ENCODE assay signal across 35 cellular contexts in genomic region chr12:116075251-116075650, GRCh38.
DNase-seq lines count a peak whose midpoint lies in the region; ATAC-seq, FAIRE-seq and TF ChIP-seq lines count a peak whose summit lies in the region.
"Had no signal": no experiment of that assay in that cellular context is flagged by ENCODE, and none has a peak within 500 bp of the region (broad histone marks: within the 10 kb centered on the region; RNA-seq: fewer than 3 reads in every experiment).

No MANE protein-coding gene starts in this region.

- no peaks in the 10 kb centered on the region for H3K36me3 ChIP-seq in A673 (ENCODE audit: insufficient read depth, low read length, poor library complexity, severe bottlenecking)
- H3K36me3 ChIP-seq in KMS-11 (ENCODE audit: insufficient read depth): no peaks in the 10 kb centered on the region
- H3K36me3 ChIP-seq in K562 (ENCODE audit: control insufficient read depth, insufficient read depth, low read length): no peaks in the 10 kb centered on the region; the same call in 1 of the 3 replicates
- H3K36me3 ChIP-seq in ovary: no peaks in the 10 kb centered on the region
- H3K36me3 ChIP-seq: left lung, WERI-Rb-1 had no signal

- POLR2A ChIA-PET in A673 (lab: Charles Lee; ENCODE audit: low non-redundant PET) (no interaction called here), K562 (lab: Yijun Ruan, JAX) (interaction anchor here (0.5 to 0.6 kb wide), 2 partner anchors 11 to 93 kb away, joined by 3 read pairs; no protein-coding TSS in a partner anchor)

- H3K9me1 ChIP-seq in K562 (ENCODE audit: control insufficient read depth, insufficient read depth, low read length): no peaks in the 10 kb centered on the region

- intact Hi-C loops in A673 (cut with micrococcal nuclease; ENCODE audit: unreplicated experiment): no loop called here
- intact Hi-C loops in K562 (cut with micrococcal nuclease): no loop called here
- intact Hi-C loops in ovary (cut with DNase I): no loop called here

- H3K4me2 ChIP-seq in KMS-11 (peak overlapping the region; percentile 47), K562 (ENCODE audit: insufficient read depth, low read length) (no peak overlapping the region)

- H3K4me3 ChIP-seq in A673 (ENCODE audit: low read depth, low read length, poor library complexity, severe bottlenecking) (no peak overlapping the region), KMS-11 (IDR thresholded peaks at IDR 0.05; ENCODE audit: insufficient read depth, low read depth, low read length) (no peak overlapping the region), K562 (no peak overlapping the region), ovary (no peak overlapping the region)
- H3K4me3 ChIP-seq: coronary artery, left lung had no signal

- H3K27me3 ChIP-seq in A673 (replicated peaks; ENCODE audit: insufficient read depth, low read depth, low read length, poor library complexity) (no peaks in the 10 kb centered on the region), KMS-11 (ENCODE audit: insufficient read depth, low read depth) (no peaks in the 10 kb centered on the region), K562 (ENCODE audit: control insufficient read depth in 2 of 2, insufficient read depth in 2 of 2, low read length in 2 of 2) (no peaks in the 10 kb centered on the region), ovary (no peaks in the 10 kb centered on the region)
- H3K27me3 ChIP-seq: left lung had no signal

- TF ChIP-seq CTCF in A673 (conservative IDR thresholded peaks at IDR 0.05; ENCODE audit: low read depth, low read length): no peak
- no peak for TF ChIP-seq CTCF in KMS-11 (conservative IDR thresholded peaks at IDR 0.05; ENCODE audit: low read depth, low read length)
- no peak for TF ChIP-seq CTCF in K562 (IDR thresholded peaks at IDR 0.05 in 2 of 3, conservative IDR thresholded peaks at IDR 0.05 in 1 of 3; ENCODE audit: insufficient read depth in 2 of 3, low read depth in 1 of 3, low read length in 3 of 3)
- no peak for TF ChIP-seq CTCF in mesothelial cell of epicardium (IDR thresholded peaks at IDR 0.05; ENCODE audit: unreplicated experiment)
- TF ChIP-seq CTCF in ovary (IDR thresholded peaks at IDR 0.05): no peak

- H4K20me1 ChIP-seq in KMS-11 (ENCODE audit: insufficient read depth): no peaks in the 10 kb centered on the region
- H4K20me1 ChIP-seq in K562 (replicated peaks; ENCODE audit: control insufficient read depth, insufficient read depth, low read length): no peaks in the 10 kb centered on the region; the same call in 1 of the 2 replicates

- H3K4me3 Mint-ChIP-seq in mesothelial cell of epicardium: no peak overlapping the region
- H3K4me3 Mint-ChIP-seq: activated CD4-positive, alpha-beta T cell treated with anti-CD3 and anti-CD28 coated beads, Interleukin-2, amount 10 ng/mL, durations not matched to agents 24 days and 14 days; effector memory CD8-positive, alpha-beta T cell; naive B cell; stimulated activated naive B cell treated with anti-CD40 and anti-IgM and Interleukin-4, amounts not matched to agents 10 μg/mL and 1 μg/mL and 100 μg/mL, for 72 hours had no signal

- no peaks in the 10 kb centered on the region for H3K9me3 Mint-ChIP-seq in mesothelial cell of epicardium
- H3K9me3 Mint-ChIP-seq: activated CD4-positive, alpha-beta T cell treated with anti-CD3 and anti-CD28 coated beads, Interleukin-2, amount 10 ng/mL, durations not matched to agents 24 days and 14 days; activated naive CD4-positive, alpha-beta T cell treated with anti-CD3 and anti-CD28 coated beads, Interleukin-2, amount 50 U/mL, for 72 hours; effector memory CD8-positive, alpha-beta T cell; naive B cell; stimulated activated naive B cell treated with anti-CD40 and anti-IgM and Interleukin-4, amounts not matched to agents 10 μg/mL and 1 μg/mL and 100 μg/mL, for 72 hours; type B pancreatic cell had no signal

- TF ChIP-seq RAD21 in K562 (CRISPR knock-in tag; conservative IDR thresholded peaks at IDR 0.05 in 1 of 2, IDR thresholded peaks at IDR 0.05 in 1 of 2): no peak

- FAIRE-seq in K562 (lab: Jason Lieb, UNC): no peak
- FAIRE-seq: G401.6, islet of Langerhans, RCC 7860 had no signal

- H2AFZ ChIP-seq in KMS-11 (ENCODE audit: low read depth) (no peak overlapping the region), K562 (ENCODE audit: low read depth, low read length) (no peak overlapping the region)

- no peaks in the 10 kb centered on the region for H3K27me3 Mint-ChIP-seq in mesothelial cell of epicardium (ENCODE audit: low read depth)
- H3K27me3 Mint-ChIP-seq: activated CD4-positive, alpha-beta T cell treated with anti-CD3 and anti-CD28 coated beads, Interleukin-2, amount 10 ng/mL, durations not matched to agents 24 days and 14 days; effector memory CD8-positive, alpha-beta T cell; naive B cell; stimulated activated naive B cell treated with anti-CD40 and anti-IgM and Interleukin-4, amounts not matched to agents 10 μg/mL and 1 μg/mL and 100 μg/mL, for 72 hours; type B pancreatic cell had no signal

- H3K27ac ChIP-seq in A673 (ENCODE audit: low read depth, low read length, poor library complexity, severe bottlenecking) (peak overlapping the region; percentile 39), KMS-11 (peak overlapping the region; percentile 53), K562 (ENCODE audit: extremely low read depth, low read depth, low read length) (no peak overlapping the region), ovary (no peak overlapping the region)
- H3K27ac ChIP-seq: coronary artery, left lung, WERI-Rb-1 had no signal

- H3K4me1 ChIP-seq in A673 (ENCODE audit: insufficient read depth, low read length, poor library complexity, severe bottlenecking): peaks cover 29% of the 10 kb centered on the region
- peaks cover 38% of the 10 kb centered on the region for H3K4me1 ChIP-seq in KMS-11 (ENCODE audit: low read depth, poor library complexity, severe bottlenecking)
- H3K4me1 ChIP-seq in K562 (replicated peaks in 1 of 2; ENCODE audit: control insufficient read depth in 2 of 2, insufficient read depth in 2 of 2, low read length in 2 of 2): no peaks in the 10 kb centered on the region
- peaks cover 9% of the 10 kb centered on the region for H3K4me1 ChIP-seq in ovary (ENCODE audit: insufficient read depth)
- H3K4me1 ChIP-seq: Caco-2 had no signal

- in situ Hi-C loops in K562 (cut with MboI): no loop called here

- H3K4me1 Mint-ChIP-seq in mesothelial cell of epicardium: peaks cover 22% of the 10 kb centered on the region

- no TSS peak for BruUV-seq in A673 (replicated peaks; lab: Mats Ljungman, UMichigan)
- no TSS peak for BruUV-seq in K562 (replicated peaks; lab: Mats Ljungman, UMichigan)

- no peak; the same call in 2 of the 3 replicates for ATAC-seq in K562
- ATAC-seq: activated naive CD4-positive, alpha-beta T cell treated with anti-CD3 and anti-CD28 coated beads, Interleukin-2, amount 50 U/mL, for 72 hours; effector memory CD8-positive, alpha-beta T cell; HCT116; left lung; stimulated activated naive B cell treated with anti-CD40 and anti-IgM and Interleukin-4, amounts not matched to agents 10 μg/mL and 1 μg/mL and 100 μg/mL, for 72 hours had no signal

- TF ChIP-seq POLR2A in K562 (conservative IDR thresholded peaks at IDR 0.05) (no peak), ovary (IDR thresholded peaks at IDR 0.05) (no peak)

- H3K36me3 Mint-ChIP-seq in mesothelial cell of epicardium: no peaks in the 10 kb centered on the region
- H3K36me3 Mint-ChIP-seq: activated naive CD4-positive, alpha-beta T cell treated with anti-CD3 and anti-CD28 coated beads, Interleukin-2, amount 50 U/mL, for 72 hours; type B pancreatic cell had no signal

- CTCF ChIA-PET in A673 (lab: Charles Lee): no interaction called here
- CTCF ChIA-PET in K562 (lab: Yijun Ruan, JAX; ENCODE audit: low intra/inter-chr PET ratio): no interaction called here

- peak overlapping the region; percentile 54 for H3K27ac Mint-ChIP-seq in mesothelial cell of epicardium
- H3K27ac Mint-ChIP-seq: activated CD4-positive, alpha-beta T cell treated with anti-CD3 and anti-CD28 coated beads, Interleukin-2, amount 10 ng/mL, durations not matched to agents 24 days and 14 days; activated naive CD4-positive, alpha-beta T cell treated with anti-CD3 and anti-CD28 coated beads, Interleukin-2, amount 50 U/mL, for 72 hours; effector memory CD8-positive, alpha-beta T cell; stimulated activated naive B cell treated with anti-CD40 and anti-IgM and Interleukin-4, amounts not matched to agents 10 μg/mL and 1 μg/mL and 100 μg/mL, for 72 hours; type B pancreatic cell had no signal

- H3K9me3 ChIP-seq in A673 (ENCODE audit: low read depth, low read length, poor library complexity, severe bottlenecking) (no peaks in the 10 kb centered on the region), K562 (replicated peaks; ENCODE audit: control insufficient read depth, insufficient read depth, low read depth, low read length) (no peaks in the 10 kb centered on the region), ovary (no peaks in the 10 kb centered on the region)
- H3K9me3 ChIP-seq: Caco-2, left lung had no signal

- DNase-seq in A673 (ENCODE audit: low spot score) (no peak), K562 (ENCODE audit: extremely low read depth in 1 of 4, low spot score in 3 of 4) (no peak), mesothelial cell of epicardium (ENCODE audit: low spot score in 2 of 2, unreplicated experiment in 2 of 2) (no peak), NCI-H1930 (lab: John Stamatoyannopoulos, UW) (no peak), AML-193 (lab: John Stamatoyannopoulos, UW) (no peak), ovary (no peak)
- no peak for DNase-seq in activated CD4-positive, CD25-positive, alpha-beta regulatory T cell treated with anti-CD3 and anti-CD28 coated beads, Interleukin-2, amount 50 U/mL, for 72 hours
- DNase-seq: activated CD4-positive, alpha-beta T cell treated with anti-CD3 and anti-CD28 coated beads, Interleukin-2, amount 10 ng/mL, durations not matched to agents 24 days and 14 days; activated CD8-positive, alpha-beta memory T cell treated with anti-CD3 and anti-CD28 coated beads for 24 hours; activated effector memory CD4-positive, alpha-beta T cell treated with Interleukin-2 at 50 U/mL for 16 hours; amygdala; C1 segment of cervical spinal cord; Caco-2; DMS53; effector memory CD8-positive, alpha-beta T cell; erythroblast; glutamatergic neuron; left lung; naive B cell; NCI-H1048; NCI-H1694; occipital lobe; SHP77 treated with DMSO at 0.1 percent for 48 hours; stimulated activated naive B cell treated with anti-CD40 and anti-IgM and Interleukin-4, amounts not matched to agents 10 μg/mL and 1 μg/mL and 100 μg/mL, for 72 hours; substantia nigra; T-helper 9 cell; WERI-Rb-1 had no signal

- WGBS in K562 (ENCODE audit: insufficient coverage, low coverage, missing lambda C conversion rate): 20% methylated on average over 1 of the region's 1 CpG
- 10 to 21% (median 18%) methylated on average over 1 of the region's 1 CpG for WGBS in ovary, 3 donors

- H3K79me2 ChIP-seq in KMS-11 (ENCODE audit: insufficient read depth, low read depth) (peaks cover 10% of the 10 kb centered on the region; the same call in 1 of the 2 replicates), K562 (ENCODE audit: control insufficient read depth, insufficient read depth, low read length) (peaks cover 43% of the 10 kb centered on the region)

- no peak for TF ChIP-seq EP300 in K562 (IDR thresholded peaks at IDR 0.05; ENCODE audit: low read length)
- TF ChIP-seq EP300 in ovary (IDR thresholded peaks at IDR 0.05): no peak

- H3K9ac ChIP-seq in KMS-11 (no peak overlapping the region), K562 (ENCODE audit: insufficient read depth in 1 of 2, low read depth in 2 of 2, low read length in 2 of 2) (no peak overlapping the region)

TF ChIP-seq in K562, 482 proteins besides CTCF, POLR2A, EP300 and RAD21 (continues in another document):
- TF ChIP-seq ZNF316 (IDR thresholded peaks at IDR 0.05) (peak; percentile 52; the same call in 1 of the 2 replicates), E2F3 (CRISPR knock-in tag; IDR thresholded peaks at IDR 0.05) (no peak)

Comparison
In these comparisons a context has a peak if more than half of its experiments do, and no peak if none do; other contexts are left out.
1. H3K27ac ChIP-seq: peak in A673 (single experiment) and KMS-11 (single experiment); none in K562 (single experiment) and ovary (0 of 2).